ENCODE assay signal across 11 cellular contexts in the genomic region with DNA sequence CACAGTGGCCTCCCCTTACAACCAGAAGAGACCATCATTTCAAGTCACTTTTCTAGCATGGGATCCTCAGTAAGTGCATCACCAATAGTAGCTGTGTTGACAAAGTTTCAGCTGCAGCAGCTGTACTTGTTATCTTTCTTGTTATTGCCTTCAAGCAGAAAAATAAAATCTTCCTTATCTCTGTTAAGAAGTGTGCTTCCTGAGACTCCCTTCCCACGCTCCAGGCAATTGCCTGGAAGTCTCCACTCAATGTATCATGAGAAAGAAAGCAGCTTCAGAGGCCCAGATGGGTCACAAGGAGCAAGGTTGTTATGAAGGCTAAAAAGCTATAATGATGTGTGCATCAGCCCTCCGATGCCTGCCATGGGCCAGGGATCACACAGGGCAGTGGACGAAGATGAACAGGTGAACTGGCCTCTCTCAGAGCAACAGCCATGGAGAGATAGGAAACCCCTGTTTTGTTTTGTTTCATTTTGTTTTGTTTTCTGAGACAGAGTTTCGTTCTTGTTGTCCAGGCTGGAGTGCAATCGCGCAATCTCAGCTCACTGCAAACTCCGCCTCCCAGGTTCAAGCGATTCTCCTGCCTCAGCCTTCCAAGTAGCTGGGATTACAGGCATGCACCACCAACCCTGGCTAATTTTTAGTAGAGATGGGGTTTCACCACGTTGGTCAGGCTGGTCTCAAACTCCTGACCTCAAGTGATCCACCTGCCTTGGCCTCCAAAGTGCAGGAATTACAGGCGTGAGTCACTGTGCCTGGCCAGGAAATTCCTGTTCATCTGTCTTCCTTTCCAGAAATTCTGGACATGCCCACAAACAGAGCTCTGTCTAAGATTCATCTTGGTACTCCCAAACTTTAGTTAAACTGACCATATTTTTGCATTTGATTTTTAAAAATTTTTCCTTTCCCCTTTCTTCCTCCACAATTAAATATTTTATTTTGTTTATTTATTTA.
"Had no signal": no experiment of that assay in that cellular context is flagged by ENCODE, and none has a peak within 500 bp of the region (broad histone marks: within the 10 kb centered on the region; RNA-seq: fewer than 3 reads in every experiment).

No MANE protein-coding gene starts in this region.

- DNase-seq: activated CD8-positive, alpha-beta memory T cell treated with anti-CD3 and anti-CD28 coated beads, Interleukin-2, amount 50 U/mL, for 4 hours; activated CD8-positive, alpha-beta T cell treated with anti-CD3 and anti-CD28 coated beads for 36 hours; activated naive CD4-positive, alpha-beta T cell; activated T-cell treated with anti-CD3 and anti-CD28 coated beads, Interleukin-2, amount 50 U/mL, for 72 hours; left colon; T1000; transverse colon had no signal

- H3K36me3 ChIP-seq: transverse colon had no signal

- H3K4me1 ChIP-seq: transverse colon had no signal

- H3K4me3 ChIP-seq: transverse colon had no signal

- FAIRE-seq: astrocyte, colon had no signal

- H3K27ac ChIP-seq: transverse colon, VCaP had no signal

- H3K27me3 ChIP-seq: transverse colon had no signal

- ATAC-seq: activated CD8-positive, alpha-beta T cell treated with anti-CD3 and anti-CD28 coated beads for 36 hours; activated T-cell treated with anti-CD3 and anti-CD28 coated beads, Interleukin-2, amount 50 U/mL, for 72 hours; left colon; stimulated activated memory B cell treated with anti-CD40 and anti-IgM and Interleukin-4, amounts not matched to agents 10 μg/mL and 1 μg/mL and 100 μg/mL, for 72 hours had no signal

- H3K9me3 ChIP-seq: transverse colon had no signal
